ENCODE assay signal across 8 cellular contexts in genomic region chr20:16729080-16729479, GRCh38. TPM values are rescaled to one million over a fixed set of nuclear protein-coding genes. Genes with fewer than 3 reads are reported as not detected.
A peak's percentile ranks its signal among the peaks of the same experiment; 100 is the strongest.
DNase-seq lines count a peak whose midpoint lies in the region; ATAC-seq, FAIRE-seq and TF ChIP-seq lines count a peak whose summit lies in the region.

No MANE protein-coding gene starts in this region.

- H3K27ac ChIP-seq in left ventricle myocardium inferior (replicated peaks) (peak overlapping the region; percentile 84), GM12878 (ENCODE audit: control insufficient read depth, insufficient read depth) (no peak overlapping the region; the same call in 1 of the 2 replicates), muscle layer of colon (ENCODE audit: low read depth, low read length) (no peak overlapping the region), urinary bladder (ENCODE audit: low read depth) (no peak overlapping the region)

- FAIRE-seq in GM12878 (lab: Jason Lieb, UNC), result no peak

- no peaks in the 10 kb centered on the region for H4K20me1 ChIP-seq in GM12878 (ENCODE audit: control insufficient read depth, insufficient read depth)

- H2AFZ ChIP-seq in GM12878 (ENCODE audit: control insufficient read depth, low read depth, low read length), result peak overlapping the region; percentile 99

- intact Hi-C loops in left ventricle myocardium inferior (cut with micrococcal nuclease), result no loop called here
- intact Hi-C loops in Right ventricle myocardium superior (cut with DNase I), result no loop called here
- intact Hi-C loops in GM12878 (cut with micrococcal nuclease; ENCODE audit: unreplicated experiment), result loop anchor here (1.0 kb wide), 1 partner anchor 156 kb away; the partner anchor contains the start of gene KIF16B

- POLR2A ChIA-PET in GM12878 (lab: Charles Lee), result no interaction called here

- no peaks in the 10 kb centered on the region for H3K9me3 ChIP-seq in left ventricle myocardium inferior (replicated peaks)
- peaks cover 5% of the 10 kb centered on the region; the same call in 2 of the 3 replicates for H3K9me3 ChIP-seq in GM12878 (replicated peaks; ENCODE audit: control insufficient read depth, insufficient read depth, low read length)
- no peaks in the 10 kb centered on the region for H3K9me3 ChIP-seq in muscle layer of colon (ENCODE audit: low read length)

- ATAC-seq in Right ventricle myocardium superior (ENCODE audit: poor library complexity) (no peak), GM12878 (no peak)

- WGBS in GM12878 (ENCODE audit: insufficient coverage, insufficient replicate concordance, low lambda C conversion rate, missing lambda C conversion rate), result 100% methylated on average over 1 of the region's 1 CpG
- WGBS in urinary bladder, result 97% methylated on average over 1 of the region's 1 CpG

- TF ChIP-seq EP300 in GM12878 (IDR thresholded peaks at IDR 0.05; ENCODE audit: borderline replicate concordance in 1 of 2, control insufficient read depth in 1 of 2, low read depth in 2 of 2, low read length in 2 of 2), result no peak

- H3K36me3 ChIP-seq in left ventricle myocardium inferior (peaks cover 25% of the 10 kb centered on the region), GM12878 (ENCODE audit: control insufficient read depth in 2 of 2, insufficient read depth in 2 of 2, low read length in 1 of 2) (peaks cover 0 to 17% of the 10 kb centered on the region in 2 experiments; a peak in 1 of 4 replicates), muscle layer of colon (ENCODE audit: insufficient read depth, low read length) (peaks cover 22% of the 10 kb centered on the region), urinary bladder (ENCODE audit: insufficient read depth) (no peaks in the 10 kb centered on the region)

- H3K79me2 ChIP-seq in GM12878 (ENCODE audit: control insufficient read depth, insufficient read depth, low read length), result peaks cover 26% of the 10 kb centered on the region

- peak overlapping the region; percentile 20; the same call in 1 of the 2 replicates for H3K9ac ChIP-seq in GM12878 (ENCODE audit: control insufficient read depth, insufficient read depth, low read length)
- peak overlapping the region; percentile 99 for H3K9ac ChIP-seq in muscle layer of colon (ENCODE audit: low read length)

- no peak for TF ChIP-seq POLR2A in GM12878 (IDR thresholded peaks at IDR 0.05; ENCODE audit: low read depth, low read length)

- no peak for TF ChIP-seq RAD21 in GM12878 (IDR thresholded peaks at IDR 0.05; ENCODE audit: insufficient read depth, low read depth, low read length)

- DNase-seq in left ventricle myocardium inferior (no peak), Right ventricle myocardium superior (no peak), GM12878 (ENCODE audit: low read depth, low spot score) (no peak), midbrain (lab: John Stamatoyannopoulos, UW) (no peak), NCI-H1436 (lab: John Stamatoyannopoulos, UW) (no peak), NCI-H345 treated with DMSO at 0.1 percent for 48 hours (lab: John Stamatoyannopoulos, UW; ENCODE audit: unreplicated experiment) (no peak)

- H3K4me3 ChIP-seq in left ventricle myocardium inferior (peak overlapping the region; percentile 93), GM12878 (peak overlapping the region; percentile 89; the same call in 1 of the 2 replicates), muscle layer of colon (ENCODE audit: low read depth in 1 of 2, low read length in 2 of 2) (peak overlapping the region in 1 of 2 donors; percentile 98), urinary bladder (ENCODE audit: low read depth, low read length) (peak overlapping the region; percentile 92)

- TF ChIP-seq CTCF in left ventricle myocardium inferior (IDR thresholded peaks at IDR 0.05; ENCODE audit: borderline replicate concordance) (no peak), GM12878 (IDR thresholded peaks at IDR 0.05 in 2 of 3, conservative IDR thresholded peaks at IDR 0.05 in 1 of 3; ENCODE audit: control insufficient read depth in 2 of 3, extremely low read depth in 1 of 3, insufficient read depth in 1 of 3, low read depth in 3 of 3, low read length in 3 of 3) (no peak)

- RAD21 ChIA-PET in GM12878 (lab: Charles Lee; ENCODE audit: unreplicated experiment), result no interaction called here

- CTCF ChIA-PET in GM12878 (lab: Yijun Ruan, JAX), result no interaction called here

- H3K4me2 ChIP-seq in GM12878 (ENCODE audit: control insufficient read depth, insufficient read depth), result peak overlapping the region; percentile 80

- in situ Hi-C loops in GM12878 (cut with MboI), result no loop called here

- peaks cover 45% of the 10 kb centered on the region for H3K27me3 ChIP-seq in left ventricle myocardium inferior (ENCODE audit: low read depth)
- H3K27me3 ChIP-seq in GM12878 (replicated peaks in 1 of 2; ENCODE audit: control insufficient read depth in 2 of 2, insufficient read depth in 2 of 2, low read length in 1 of 2), result no peaks in the 10 kb centered on the region
- no peaks in the 10 kb centered on the region for H3K27me3 ChIP-seq in muscle layer of colon (ENCODE audit: control insufficient read depth in 1 of 2, insufficient read depth in 2 of 2, low read length in 2 of 2)

- H3K4me1 ChIP-seq in left ventricle myocardium inferior (peaks cover 36% of the 10 kb centered on the region), GM12878 (ENCODE audit: control insufficient read depth, insufficient read depth, low read length) (peaks cover 4% of the 10 kb centered on the region), muscle layer of colon (ENCODE audit: insufficient read depth, low read length) (peaks cover 23% of the 10 kb centered on the region), urinary bladder (ENCODE audit: insufficient read depth) (no peaks in the 10 kb centered on the region)

- BruUV-seq in GM12878 (replicated peaks; lab: Mats Ljungman, UMichigan), result no TSS peak

- SMC1A ChIA-PET in GM12878 (lab: Charles Lee; ENCODE audit: uncharacterized antibody, unreplicated experiment), result interaction anchor here (0.7 kb wide), 1 partner anchor 1040 kb away, joined by 3 read pairs; no protein-coding TSS in a partner anchor

TF ChIP-seq in GM12878, 131 proteins besides CTCF, POLR2A, EP300 and RAD21:
- TF ChIP-seq ZBED1 (IDR thresholded peaks at IDR 0.05; ENCODE audit: borderline replicate concordance) (no peak), IKZF1 (conservative IDR thresholded peaks at IDR 0.05) (no peak), BHLHE40 (IDR thresholded peaks at IDR 0.05; ENCODE audit: borderline replicate concordance in 1 of 2, low read depth in 2 of 2, low read length in 1 of 2) (no peak), RELA (IDR thresholded peaks at IDR 0.05; ENCODE audit: borderline replicate concordance, partially characterized antibody) (no peak)

RNA-seq across cellular contexts. Expression of gene SNRPB2, which starts 0.7 kb away (rescaled TPM):
- total RNA-seq in left ventricle myocardium inferior, result 35.0 TPM
- total RNA-seq in Right ventricle myocardium superior, result 28.5 TPM
- 14.6 and 18.0 TPM in 2 replicates for total RNA-seq in GM12878 (2013; cell fraction: nucleolus; rRNA removed)
- total RNA-seq in GM12878 (2014; rRNA removed), result 63.5 and 76.1 TPM in 2 replicates
- 126 and 137 TPM in 2 replicates for total RNA-seq in GM12878 (2014; rRNA removed; fragmentation: Illumina TruSeq; extraction: Trizol)
- 78.4 and 84.3 TPM in 2 replicates for total RNA-seq in GM12878 (2021)
- 25.1 TPM for polyA plus RNA-seq in GM12878 (2011; ENCODE audit: low read depth)
- 123 and 171 TPM in 2 replicates for polyA plus RNA-seq in GM12878 (2011; rRNA removed)
- 40.9 and 46.0 TPM in 2 replicates for polyA plus RNA-seq in GM12878 (2011; cell fraction: cytosol; rRNA removed)
- 43.0 and 53.0 TPM in 2 replicates for polyA plus RNA-seq in GM12878 (2011; cell fraction: nucleus; rRNA removed)
- polyA plus RNA-seq in GM12878 (2012), result 81.8 and 98.7 TPM in 2 replicates
- polyA plus RNA-seq in GM12878 (2014; fragmentation: Illumina TruSeq; extraction: Trizol), result 134 and 151 TPM in 2 replicates
- polyA plus RNA-seq in GM12878 (2014; fragmentation: Nextera tagmentation; extraction: Ambion mirVana), result 100 to 1,000 TPM; 188 to 245 TPM
- 90.1 and 127 TPM in 2 replicates for polyA plus RNA-seq in GM12878 (2014; rRNA removed)
- 100 to 1,000 TPM; 185 to 188 TPM for polyA plus RNA-seq in GM12878 (2016; fragmentation: Nextera tagmentation; extraction: Ambion mirVana)
- polyA minus RNA-seq in GM12878 (2011; rRNA and poly(A)+ RNA removed), result 20.8 and 26.0 TPM in 2 replicates
- polyA minus RNA-seq in GM12878 (2011; cell fraction: cytosol; rRNA and poly(A)+ RNA removed), result 10.4 and 16.4 TPM in 2 replicates
- 8.5 and 9.3 TPM in 2 replicates for polyA minus RNA-seq in GM12878 (2011; cell fraction: nucleus; rRNA and poly(A)+ RNA removed)
- total RNA-seq in urinary bladder, result 68.3 TPM
- polyA plus RNA-seq in urinary bladder, result 59.8 TPM

RNA-seq across cellular contexts. Expression of gene OTOR, which starts 19.1 kb away (rescaled TPM):
- not detected for total RNA-seq in left ventricle myocardium inferior
- not detected for total RNA-seq in Right ventricle myocardium superior
- not detected in 2 replicates for total RNA-seq in GM12878 (2013; cell fraction: nucleolus; rRNA removed)
- total RNA-seq in GM12878 (2014; rRNA removed), result not detected in 2 replicates
- not detected in 2 replicates for total RNA-seq in GM12878 (2014; rRNA removed; fragmentation: Illumina TruSeq; extraction: Trizol)
- total RNA-seq in GM12878 (2021), result not detected in 2 replicates
- polyA plus RNA-seq in GM12878 (2011; ENCODE audit: low read depth), result not detected
- not detected in 2 replicates for polyA plus RNA-seq in GM12878 (2011; rRNA removed)
- not detected in 2 replicates for polyA plus RNA-seq in GM12878 (2011; cell fraction: cytosol; rRNA removed)
- polyA plus RNA-seq in GM12878 (2011; cell fraction: nucleus; rRNA removed), result not detected in 2 replicates
- not detected in 2 replicates for polyA plus RNA-seq in GM12878 (2012)
- not detected in 2 replicates for polyA plus RNA-seq in GM12878 (2014; fragmentation: Illumina TruSeq; extraction: Trizol)
- not detected for polyA plus RNA-seq in GM12878 (2014; fragmentation: Nextera tagmentation; extraction: Ambion mirVana)
- not detected in 2 replicates for polyA plus RNA-seq in GM12878 (2014; rRNA removed)
- not detected for polyA plus RNA-seq in GM12878 (2016; fragmentation: Nextera tagmentation; extraction: Ambion mirVana)
- not detected in 2 replicates for polyA minus RNA-seq in GM12878 (2011; rRNA and poly(A)+ RNA removed)
- not detected in 2 replicates for polyA minus RNA-seq in GM12878 (2011; cell fraction: cytosol; rRNA and poly(A)+ RNA removed)
- polyA minus RNA-seq in GM12878 (2011; cell fraction: nucleus; rRNA and poly(A)+ RNA removed), result not detected in 2 replicates
- total RNA-seq in urinary bladder, result 0.16 TPM
- polyA plus RNA-seq in urinary bladder, result not detected
